In the genomic region with DNA sequence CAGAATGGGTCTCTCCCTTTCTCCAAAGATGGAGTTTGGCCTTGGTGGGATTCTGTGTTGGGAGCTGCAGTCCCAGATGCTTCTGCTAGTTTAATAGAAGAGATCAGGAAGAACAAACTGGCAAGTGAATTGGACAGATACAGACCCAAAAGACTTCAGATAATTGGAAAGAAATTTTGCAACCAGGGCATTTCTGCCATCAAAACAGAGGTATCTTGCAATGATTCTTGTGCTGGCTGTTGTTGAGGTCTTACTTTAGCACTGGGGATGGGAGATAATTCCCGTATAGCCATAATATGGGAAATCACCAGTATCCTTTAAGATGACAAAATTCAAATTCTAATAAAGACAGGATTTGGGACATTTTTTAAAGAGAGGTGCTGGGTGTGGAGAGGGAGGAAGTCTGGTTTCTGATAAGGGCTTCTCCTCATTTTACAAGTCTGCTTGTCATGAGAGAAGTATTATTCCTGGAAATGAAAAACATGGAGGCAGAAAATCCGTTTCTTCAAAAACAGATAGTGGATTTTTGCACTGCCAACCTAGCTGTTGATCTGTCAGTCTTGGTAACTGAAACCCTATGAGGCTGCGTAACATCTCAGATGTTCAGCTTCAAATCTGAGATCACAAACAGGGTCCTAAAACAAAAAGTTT, we compare ENCODE assay signal across 21 cellular contexts. TPM values are rescaled to one million over a fixed set of nuclear protein-coding genes. Genes with fewer than 3 reads are reported as not detected.
DNase-seq lines count a peak whose midpoint lies in the region; FAIRE-seq and TF ChIP-seq lines count a peak whose summit lies in the region.
"Had no signal": no experiment of that assay in that cellular context is flagged by ENCODE, and none has a peak within 500 bp of the region (broad histone marks: within the 10 kb centered on the region; RNA-seq: fewer than 3 reads in every experiment).

No MANE protein-coding gene starts in this region.

- H3K4me2 ChIP-seq in astrocyte (ENCODE audit: low read length): no peak overlapping the region
- H3K4me2 ChIP-seq: BLaER1 treated with 17β-estradiol and CSF1 and Interleukin-3, amounts not matched to agents 10 nM and 100 nM had no signal

- peaks cover 18% of the 10 kb centered on the region for H3K4me1 ChIP-seq in astrocyte (ENCODE audit: insufficient read depth, low read length)
- H3K4me1 ChIP-seq in mucosa of rectum (ENCODE audit: control insufficient read depth in 2 of 2, insufficient read depth in 2 of 2, low read length in 2 of 2): peaks cover 11 to 18% of the 10 kb centered on the region in 2 donors
- H3K4me1 ChIP-seq in sigmoid colon: peaks cover 0 to 35% (median 24%) of the 10 kb centered on the region in 4 donors

- H4K20me1 ChIP-seq in astrocyte (ENCODE audit: insufficient read depth, low read length): peaks cover 93% of the 10 kb centered on the region

- intact Hi-C loops in sigmoid colon (cut with DNase I): no loop called here

- H3K4me3 Mint-ChIP-seq in astrocyte (ENCODE audit: unreplicated experiment): peak overlapping the region; percentile 22
- H3K4me3 Mint-ChIP-seq in progenitor cell of endocrine pancreas (ENCODE audit: low read depth): no peak overlapping the region
- H3K4me3 Mint-ChIP-seq: IgD-negative memory B cell had no signal

- H3K27ac Mint-ChIP-seq in astrocyte (ENCODE audit: unreplicated experiment): peak overlapping the region; percentile 67
- H3K27ac Mint-ChIP-seq in progenitor cell of endocrine pancreas: peak overlapping the region; percentile 67
- H3K27ac Mint-ChIP-seq: IgD-negative memory B cell had no signal

- peaks cover 100% of the 10 kb centered on the region for H3K79me2 ChIP-seq in astrocyte (ENCODE audit: insufficient read depth, low read length)

- DNase-seq in OCI-M1 (lab: John Stamatoyannopoulos, UW): peak; percentile 47
- DNase-seq in astrocyte (ENCODE audit: low read depth): no peak
- no peak for DNase-seq in progenitor cell of endocrine pancreas (ENCODE audit: low spot score, unreplicated experiment)
- DNase-seq in D721Med (ENCODE audit: insufficient read length, low spot score): no peak
- DNase-seq in sigmoid colon: no peak
- DNase-seq in activated naive CD4-positive, alpha-beta T cell treated with Interleukin-2 at 50 U/mL for 16 hours: no peak
- DNase-seq in islet precursor cell: no peak
- DNase-seq: DND-41, Kasumi-1, MG63, NCI-H1048, NCI-H1436 treated with DMSO at 0.1 percent for 48 hours, NCI-H2029, NCI-H2171, NCI-H446, NCI-H69, Right ventricle myocardium superior had no signal

- H3K4me1 Mint-ChIP-seq in astrocyte (ENCODE audit: low read depth, unreplicated experiment) (peaks cover 65% of the 10 kb centered on the region), progenitor cell of endocrine pancreas (ENCODE audit: low read depth) (peaks cover 60% of the 10 kb centered on the region)
- H3K4me1 Mint-ChIP-seq: IgD-negative memory B cell had no signal

- TF ChIP-seq POLR2A in sigmoid colon (IDR thresholded peaks at IDR 0.05): peak in 1 of 2 donors; percentile 10

- TF ChIP-seq EP300 in sigmoid colon (IDR thresholded peaks at IDR 0.05): no peak

- TF ChIP-seq CTCF in astrocyte (IDR thresholded peaks at IDR 0.05; ENCODE audit: insufficient read depth, low read depth, low read length): no peak
- no peak for TF ChIP-seq CTCF in progenitor cell of endocrine pancreas (IDR thresholded peaks at IDR 0.05; ENCODE audit: unreplicated experiment)
- no peak for TF ChIP-seq CTCF in D721Med (IDR thresholded peaks at IDR 0.05; ENCODE audit: insufficient read depth, missing control alignments)
- no peak for TF ChIP-seq CTCF in sigmoid colon (IDR thresholded peaks at IDR 0.05)

- FAIRE-seq in astrocyte (lab: Jason Lieb, UNC): no peak
- no peak for FAIRE-seq in D721Med (lab: Jason Lieb, UNC)
- FAIRE-seq: G401.6 had no signal

- H3K9me3 ChIP-seq in astrocyte (ENCODE audit: insufficient read depth, low read depth, low read length) (no peaks in the 10 kb centered on the region), mucosa of rectum (ENCODE audit: control insufficient read depth in 2 of 2, low read length in 2 of 2) (no peaks in the 10 kb centered on the region), sigmoid colon (no peaks in the 10 kb centered on the region)
- H3K9me3 ChIP-seq: BLaER1 treated with 17β-estradiol and CSF1 and Interleukin-3, amounts not matched to agents 10 nM and 100 nM; MG63 had no signal

- no peak overlapping the region for H2AFZ ChIP-seq in astrocyte (ENCODE audit: low read depth, low read length)

- H3K9ac ChIP-seq in astrocyte (ENCODE audit: low read length): no peak overlapping the region
- H3K9ac ChIP-seq in mucosa of rectum (ENCODE audit: low read depth in 1 of 2, low read length in 2 of 2): no peak overlapping the region
- H3K9ac ChIP-seq: BLaER1 treated with 17β-estradiol and CSF1 and Interleukin-3, amounts not matched to agents 10 nM and 100 nM had no signal

- H3K9me3 Mint-ChIP-seq in astrocyte (ENCODE audit: unreplicated experiment) (no peaks in the 10 kb centered on the region), progenitor cell of endocrine pancreas (ENCODE audit: low read depth) (peaks cover 5% of the 10 kb centered on the region)
- H3K9me3 Mint-ChIP-seq: IgD-negative memory B cell had no signal

- peaks cover 18% of the 10 kb centered on the region for H3K36me3 Mint-ChIP-seq in astrocyte (ENCODE audit: low read depth, unreplicated experiment)
- H3K36me3 Mint-ChIP-seq in progenitor cell of endocrine pancreas (ENCODE audit: insufficient read depth): peaks cover 20% of the 10 kb centered on the region

- 92 to 97% methylated on average over 3 of the region's 3 CpGs for WGBS in sigmoid colon, 2 donors

- peaks cover 8% of the 10 kb centered on the region for H3K36me3 ChIP-seq in astrocyte (ENCODE audit: insufficient read depth, low read length)
- peaks cover 0 to 5% of the 10 kb centered on the region in 2 donors for H3K36me3 ChIP-seq in mucosa of rectum (ENCODE audit: control insufficient read depth in 2 of 2, insufficient read depth in 2 of 2, low read length in 2 of 2)
- no peaks in the 10 kb centered on the region for H3K36me3 ChIP-seq in sigmoid colon

- H3K27me3 ChIP-seq in astrocyte (ENCODE audit: insufficient read depth, low read length): no peaks in the 10 kb centered on the region
- H3K27me3 ChIP-seq in mucosa of rectum (ENCODE audit: control insufficient read depth in 2 of 2, insufficient read depth in 2 of 2, low read length in 2 of 2): no peaks in the 10 kb centered on the region
- H3K27me3 ChIP-seq in sigmoid colon: no peaks in the 10 kb centered on the region
- H3K27me3 ChIP-seq: BLaER1 treated with 17β-estradiol and CSF1 and Interleukin-3, amounts not matched to agents 10 nM and 100 nM; MG63 had no signal

- H3K4me3 ChIP-seq in astrocyte (ENCODE audit: insufficient read depth, low read depth, low read length) (no peak overlapping the region), mucosa of rectum (ENCODE audit: low read length in 2 of 2) (no peak overlapping the region), sigmoid colon (no peak overlapping the region)
- H3K4me3 ChIP-seq: BLaER1 treated with 17β-estradiol and CSF1 and Interleukin-3, amounts not matched to agents 10 nM and 100 nM; MG63 had no signal

- H3K27ac ChIP-seq in astrocyte (ENCODE audit: low read depth, low read length): no peak overlapping the region
- peak overlapping the region; percentile 13 to 20 for H3K27ac ChIP-seq in mucosa of rectum (ENCODE audit: low read depth in 2 of 2, low read length in 2 of 2)
- no peak overlapping the region for H3K27ac ChIP-seq in sigmoid colon
- H3K27ac ChIP-seq: BLaER1 treated with 17β-estradiol and CSF1 and Interleukin-3, amounts not matched to agents 10 nM and 100 nM had no signal

- H3K27me3 Mint-ChIP-seq in astrocyte (ENCODE audit: low read depth, unreplicated experiment) (no peaks in the 10 kb centered on the region), progenitor cell of endocrine pancreas (no peaks in the 10 kb centered on the region)
- H3K27me3 Mint-ChIP-seq: IgD-negative memory B cell had no signal

RNA-seq across cellular contexts. Expression of a gene that starts 40.1 kb away (rescaled TPM):
- 327 and 332 TPM in 2 replicates for total RNA-seq in astrocyte
- total RNA-seq in progenitor cell of endocrine pancreas: 158 and 161 TPM in 2 replicates
- 10 to 100 TPM; 50.3 to 93.9 (median 63.0) TPM for total RNA-seq in sigmoid colon
- 10 to 100 TPM; 16.2 to 25.7 (median 18.0) TPM for polyA plus RNA-seq in sigmoid colon

Comparison
In these comparisons a context has a peak if more than half of its experiments do, and no peak if none do; other contexts are left out.
1. H3K27ac ChIP-seq: peak in mucosa of rectum (2 of 2); none in astrocyte (single experiment) and sigmoid colon (0 of 4).